Comparison of ENCODE assay signal across 21 cellular contexts in genomic region chr15:40032125-40032839, GRCh38. TPM values are rescaled to one million over a fixed set of nuclear protein-coding genes. Genes with fewer than 3 reads are reported as not detected.
DNase-seq lines count a peak whose midpoint lies in the region; ATAC-seq, FAIRE-seq and TF ChIP-seq lines count a peak whose summit lies in the region.
"Had no signal": no experiment of that assay in that cellular context is flagged by ENCODE, and none has a peak within 500 bp of the region (broad histone marks: within the 10 kb centered on the region; RNA-seq: fewer than 3 reads in every experiment).

No MANE protein-coding gene starts in this region.

- intact Hi-C loops in activated T-helper 1 cell treated with anti-CD3 and anti-CD28 coated beads, Interleukin-12 subunit alpha, Interleukin-12 subunit beta, Interleukin-2, Interleukin-4 antibody, amounts not matched to agents 30 ng/mL and 10 ng/mL and 1 ng/mL, durations not matched to agents 14 hours and 24 hours and 36 hours (cut with micrococcal nuclease) = loop anchor here (10.0 kb wide), 1 partner anchor 533 kb away; the partner anchor contains the start of genes CCDC32 and RPUSD2

- DNase-seq in A549 (ENCODE audit: low read depth in 1 of 2, low spot score in 1 of 2) (no peak), NCI-H526 treated with DMSO at 0.1 percent for 48 hours (lab: John Stamatoyannopoulos, UW) (peak; percentile 88), globus pallidus (ENCODE audit: low spot score) (peak; percentile 79), pons (ENCODE audit: low spot score) (peak; percentile 89), germinal center (ENCODE audit: low spot score) (no peak), islet precursor cell (no peak)
- no peak for DNase-seq in activated T-helper 1 cell treated with anti-CD3 and anti-CD28 coated beads, Interleukin-12 subunit alpha, Interleukin-12 subunit beta, Interleukin-2, Interleukin-4 antibody, amounts not matched to agents 30 ng/mL and 10 ng/mL and 1 ng/mL, durations not matched to agents 14 hours and 24 hours and 36 hours (ENCODE audit: low spot score)
- DNase-seq: activated CD4-positive, alpha-beta T cell treated with anti-CD3 and anti-CD28 coated beads, Interleukin-2, amount 50 U/mL, for 48 hours; activated naive CD8-positive, alpha-beta T cell treated with anti-CD3 and anti-CD28 coated beads, Interleukin-2, amount 10 ng/mL, durations not matched to agents 7 days and 5 days; activated T-cell treated with anti-CD3 and anti-CD28 coated beads, Interleukin-2, amount 50 U/mL, for 4 hours; brain microvascular endothelial cell; CD4-positive, alpha-beta memory T cell; DND-41; immature natural killer cell; NCI-H1694 treated with DMSO at 0.1 percent for 48 hours; NCI-H446 had no signal

- no peak for TF ChIP-seq CTCF in A549 (IDR thresholded peaks at IDR 0.05)

- no peak overlapping the region for H3K4me3 ChIP-seq in A549

- CTCF ChIA-PET in A549 (lab: Yijun Ruan, JAX) = interaction anchor here (1.5 kb wide), 1 partner anchor 242 kb away, joined by 4 read pairs; no protein-coding TSS in a partner anchor

- no peaks in the 10 kb centered on the region for H3K9me3 Mint-ChIP-seq in activated T-helper 1 cell treated with anti-CD3 and anti-CD28 coated beads, Interleukin-12 subunit alpha, Interleukin-12 subunit beta, Interleukin-2, Interleukin-4 antibody, amounts not matched to agents 30 ng/mL and 10 ng/mL and 1 ng/mL, durations not matched to agents 14 hours and 24 hours and 36 hours
- H3K9me3 Mint-ChIP-seq: activated naive CD8-positive, alpha-beta T cell treated with anti-CD3 and anti-CD28 coated beads, Interleukin-2, amount 10 ng/mL, durations not matched to agents 7 days and 5 days; activated T-cell treated with anti-CD3 and anti-CD28 coated beads, Interleukin-2, amount 50 U/mL, for 4 hours; immature natural killer cell; memory B cell; natural killer cell treated with Interleukin-12 subunit alpha and Interleukin-12 subunit beta and Interleukin-15 and Interleukin-18, amount 100 ng/mL, for 72 hours; stimulated activated memory B cell treated with anti-CD40 and anti-IgM and Interleukin-4, amounts not matched to agents 10 μg/mL and 1 μg/mL and 100 μg/mL, for 72 hours had no signal

- POLR2A ChIA-PET in A549 (lab: Yijun Ruan, JAX) = no interaction called here

- TF ChIP-seq EP300 in A549 (IDR thresholded peaks at IDR 0.05) = no peak

- FAIRE-seq in A549 (lab: Jason Lieb, UNC) = no peak
- FAIRE-seq: GM18507 had no signal

- H3K4me1 Mint-ChIP-seq in activated T-helper 1 cell treated with anti-CD3 and anti-CD28 coated beads, Interleukin-12 subunit alpha, Interleukin-12 subunit beta, Interleukin-2, Interleukin-4 antibody, amounts not matched to agents 30 ng/mL and 10 ng/mL and 1 ng/mL, durations not matched to agents 14 hours and 24 hours and 36 hours (ENCODE audit: low read depth) = peaks cover 11% of the 10 kb centered on the region

- no peak overlapping the region for H3K4me2 ChIP-seq in A549

- no peaks in the 10 kb centered on the region for H3K9me3 ChIP-seq in A549

- ATAC-seq in A549 = no peak
- no peak for ATAC-seq in HG03097 (IDR thresholded peaks at IDR 0.05; ENCODE audit: low FRiP score, unreplicated experiment)
- ATAC-seq: activated T-cell treated with anti-CD3 and anti-CD28 coated beads, Interleukin-2, amount 50 U/mL, for 4 hours; natural killer cell treated with Interleukin-12 subunit alpha and Interleukin-12 subunit beta and Interleukin-15 and Interleukin-18, amount 100 ng/mL, for 72 hours; stimulated activated memory B cell treated with anti-CD40 and anti-IgM and Interleukin-4, amounts not matched to agents 10 μg/mL and 1 μg/mL and 100 μg/mL, for 72 hours had no signal

- TF ChIP-seq RAD21 in A549 (conservative IDR thresholded peaks at IDR 0.05 in 1 of 2, IDR thresholded peaks at IDR 0.05 in 1 of 2) = no peak

- no peak overlapping the region for H3K27ac ChIP-seq in A549
- H3K27ac ChIP-seq: brain microvascular endothelial cell had no signal

- H3K4me3 Mint-ChIP-seq in activated T-helper 1 cell treated with anti-CD3 and anti-CD28 coated beads, Interleukin-12 subunit alpha, Interleukin-12 subunit beta, Interleukin-2, Interleukin-4 antibody, amounts not matched to agents 30 ng/mL and 10 ng/mL and 1 ng/mL, durations not matched to agents 14 hours and 24 hours and 36 hours = no peak overlapping the region
- H3K4me3 Mint-ChIP-seq: activated naive CD8-positive, alpha-beta T cell treated with anti-CD3 and anti-CD28 coated beads, Interleukin-2, amount 10 ng/mL, durations not matched to agents 7 days and 5 days; activated T-cell treated with anti-CD3 and anti-CD28 coated beads, Interleukin-2, amount 50 U/mL, for 4 hours; CD4-positive, alpha-beta memory T cell; immature natural killer cell; memory B cell; natural killer cell treated with Interleukin-12 subunit alpha and Interleukin-12 subunit beta and Interleukin-15 and Interleukin-18, amount 100 ng/mL, for 72 hours; stimulated activated memory B cell treated with anti-CD40 and anti-IgM and Interleukin-4, amounts not matched to agents 10 μg/mL and 1 μg/mL and 100 μg/mL, for 72 hours had no signal

- H3K4me1 ChIP-seq in A549 = no peaks in the 10 kb centered on the region

- H3K27ac Mint-ChIP-seq in activated T-helper 1 cell treated with anti-CD3 and anti-CD28 coated beads, Interleukin-12 subunit alpha, Interleukin-12 subunit beta, Interleukin-2, Interleukin-4 antibody, amounts not matched to agents 30 ng/mL and 10 ng/mL and 1 ng/mL, durations not matched to agents 14 hours and 24 hours and 36 hours = no peak overlapping the region
- H3K27ac Mint-ChIP-seq: activated naive CD8-positive, alpha-beta T cell treated with anti-CD3 and anti-CD28 coated beads, Interleukin-2, amount 10 ng/mL, durations not matched to agents 7 days and 5 days; memory B cell; natural killer cell treated with Interleukin-12 subunit alpha and Interleukin-12 subunit beta and Interleukin-15 and Interleukin-18, amount 100 ng/mL, for 72 hours; stimulated activated memory B cell treated with anti-CD40 and anti-IgM and Interleukin-4, amounts not matched to agents 10 μg/mL and 1 μg/mL and 100 μg/mL, for 72 hours had no signal

- no peak for TF ChIP-seq POLR2A in A549 (IDR thresholded peaks at IDR 0.05; ENCODE audit: low read length)

- H3K36me3 Mint-ChIP-seq in activated T-helper 1 cell treated with anti-CD3 and anti-CD28 coated beads, Interleukin-12 subunit alpha, Interleukin-12 subunit beta, Interleukin-2, Interleukin-4 antibody, amounts not matched to agents 30 ng/mL and 10 ng/mL and 1 ng/mL, durations not matched to agents 14 hours and 24 hours and 36 hours (ENCODE audit: low read depth) = peaks cover 46% of the 10 kb centered on the region

- WGBS in A549 (ENCODE audit: missing lambda C conversion rate) = 94% methylated on average over 6 of the region's 6 CpGs

- no peaks in the 10 kb centered on the region for H3K27me3 Mint-ChIP-seq in activated T-helper 1 cell treated with anti-CD3 and anti-CD28 coated beads, Interleukin-12 subunit alpha, Interleukin-12 subunit beta, Interleukin-2, Interleukin-4 antibody, amounts not matched to agents 30 ng/mL and 10 ng/mL and 1 ng/mL, durations not matched to agents 14 hours and 24 hours and 36 hours (ENCODE audit: insufficient read depth)
- H3K27me3 Mint-ChIP-seq: activated naive CD8-positive, alpha-beta T cell treated with anti-CD3 and anti-CD28 coated beads, Interleukin-2, amount 10 ng/mL, durations not matched to agents 7 days and 5 days; CD4-positive, alpha-beta memory T cell; memory B cell; natural killer cell treated with Interleukin-12 subunit alpha and Interleukin-12 subunit beta and Interleukin-15 and Interleukin-18, amount 100 ng/mL, for 72 hours; stimulated activated memory B cell treated with anti-CD40 and anti-IgM and Interleukin-4, amounts not matched to agents 10 μg/mL and 1 μg/mL and 100 μg/mL, for 72 hours had no signal

TF ChIP-seq in A549, 52 proteins besides CTCF, POLR2A, EP300 and RAD21:
- TF ChIP-seq MAFK (IDR thresholded peaks at IDR 0.05; ENCODE audit: partially characterized antibody) (peak; percentile 57), TFCP2L1 (CRISPR knock-in tag; IDR thresholded peaks at IDR 0.05) (no peak), ELK1 (IDR thresholded peaks at IDR 0.05; ENCODE audit: low read depth, low read length) (no peak)

RNA-seq across cellular contexts. Expression of gene SRP14, which starts 6.7 kb away (rescaled TPM):
- polyA plus RNA-seq in A549 (2011; rRNA removed) (216 and 306 TPM in 2 replicates), A549 (2017; fragmentation: RNase III; extraction: RNeasy Plus Mini Kit Qiagen cat#74134 plus additional on column Dnase treatment) (343 to 380 TPM (median 374 TPM) in 3 replicates)
- polyA plus RNA-seq in A549 (2012; cell fraction: cytosol; rRNA removed) = 236 and 276 TPM in 2 replicates
- 45.5 and 75.3 TPM in 2 replicates for polyA plus RNA-seq in A549 (2012; cell fraction: nucleus; rRNA removed)
- 36.6 and 50.6 TPM in 2 replicates for polyA minus RNA-seq in A549 (2011; rRNA and poly(A)+ RNA removed)
- 144 and 147 TPM in 2 replicates for total RNA-seq in activated T-helper 1 cell treated with anti-CD3 and anti-CD28 coated beads, Interleukin-12 subunit alpha, Interleukin-12 subunit beta, Interleukin-2, Interleukin-4 antibody, amounts not matched to agents 30 ng/mL and 10 ng/mL and 1 ng/mL, durations not matched to agents 14 hours and 24 hours and 36 hours

Comparison
In these comparisons a context has a peak if more than half of its experiments do, and no peak if none do; other contexts are left out.
1. DNase-seq: peak in NCI-H526 treated with DMSO at 0.1 percent for 48 hours (single experiment), globus pallidus (single experiment) and pons (single experiment); none in A549 (0 of 2), germinal center (single experiment), activated T-helper 1 cell treated with anti-CD3 and anti-CD28 coated beads, Interleukin-12 subunit alpha, Interleukin-12 subunit beta, Interleukin-2, Interleukin-4 antibody, amounts not matched to agents 30 ng/mL and 10 ng/mL and 1 ng/mL, durations not matched to agents 14 hours and 24 hours and 36 hours (single experiment) and islet precursor cell (single experiment).